17 cellular contexts compared by ENCODE assay signal in genomic region chr3:188695251-188695650, GRCh38.
"Had no signal": no experiment of that assay in that cellular context is flagged by ENCODE, and none has a peak within 500 bp of the region (broad histone marks: within the 10 kb centered on the region; RNA-seq: fewer than 3 reads in every experiment).

No MANE protein-coding gene starts in this region.

- H3K27ac ChIP-seq: lower lobe of right lung, right lobe of liver, SK-N-MC, suprapubic skin had no signal

- H3K36me3 Mint-ChIP-seq: type B pancreatic cell had no signal

- H3K27ac Mint-ChIP-seq: activated T-cell treated with anti-CD3 and anti-CD28 coated beads, Interleukin-2, amount 50 U/mL, for 72 hours; naive thymus-derived CD4-positive, alpha-beta T cell; progenitor cell of endocrine pancreas; stimulated activated memory B cell treated with anti-CD40 and anti-IgM and Interleukin-4, amounts not matched to agents 10 μg/mL and 1 μg/mL and 100 μg/mL, for 72 hours; T-helper 1 cell treated with Interleukin-12 subunit alpha and Interleukin-12 subunit beta and Interleukin-4 antibody, amounts not matched to agents 30 μg/mL and 1 μg/mL, for 36 hours; type B pancreatic cell had no signal

- H3K36me3 ChIP-seq: lower lobe of right lung, right lobe of liver, suprapubic skin had no signal

- H3K4me3 ChIP-seq: lower lobe of right lung, right lobe of liver, SK-N-MC, suprapubic skin had no signal

- H3K27me3 Mint-ChIP-seq: naive thymus-derived CD4-positive, alpha-beta T cell; progenitor cell of endocrine pancreas; stimulated activated memory B cell treated with anti-CD40 and anti-IgM and Interleukin-4, amounts not matched to agents 10 μg/mL and 1 μg/mL and 100 μg/mL, for 72 hours; type B pancreatic cell had no signal

- H3K27me3 ChIP-seq: right lobe of liver, suprapubic skin had no signal

- H3K4me3 Mint-ChIP-seq: activated T-cell treated with anti-CD3 and anti-CD28 coated beads, Interleukin-2, amount 50 U/mL, for 72 hours; naive thymus-derived CD4-positive, alpha-beta T cell; stimulated activated memory B cell treated with anti-CD40 and anti-IgM and Interleukin-4, amounts not matched to agents 10 μg/mL and 1 μg/mL and 100 μg/mL, for 72 hours; T-helper 1 cell treated with Interleukin-12 subunit alpha and Interleukin-12 subunit beta and Interleukin-4 antibody, amounts not matched to agents 30 μg/mL and 1 μg/mL, for 36 hours; type B pancreatic cell had no signal

- ATAC-seq: activated T-cell treated with anti-CD3 and anti-CD28 coated beads, Interleukin-2, amount 50 U/mL, for 72 hours; left cardiac atrium; lower lobe of right lung; naive thymus-derived CD4-positive, alpha-beta T cell; right lobe of liver; stimulated activated memory B cell treated with anti-CD40 and anti-IgM and Interleukin-4, amounts not matched to agents 10 μg/mL and 1 μg/mL and 100 μg/mL, for 72 hours had no signal

- H3K9me3 ChIP-seq: lower lobe of right lung, right lobe of liver, suprapubic skin had no signal

- H3K9me3 Mint-ChIP-seq: activated T-cell treated with anti-CD3 and anti-CD28 coated beads, Interleukin-2, amount 50 U/mL, for 72 hours; naive thymus-derived CD4-positive, alpha-beta T cell; stimulated activated memory B cell treated with anti-CD40 and anti-IgM and Interleukin-4, amounts not matched to agents 10 μg/mL and 1 μg/mL and 100 μg/mL, for 72 hours; T-helper 1 cell treated with Interleukin-12 subunit alpha and Interleukin-12 subunit beta and Interleukin-4 antibody, amounts not matched to agents 30 μg/mL and 1 μg/mL, for 36 hours; type B pancreatic cell had no signal

- DNase-seq: activated CD4-positive, CD25-positive, alpha-beta regulatory T cell; activated T-cell treated with anti-CD3 and anti-CD28 coated beads, Interleukin-2, amount 50 U/mL, for 72 hours; central memory CD4-positive, alpha-beta T cell; cortex of kidney; effector memory CD4-positive, alpha-beta T cell; hippocampal formation; left cardiac atrium; lower lobe of right lung; naive thymus-derived CD4-positive, alpha-beta T cell; nucleus accumbens; right lobe of liver had no signal
